7 cellular contexts compared by ENCODE assay signal in genomic region chr9:102223320-102224136, GRCh38.
A peak's percentile ranks its signal among the peaks of the same experiment; 100 is the strongest.
DNase-seq lines count a peak whose midpoint lies in the region; TF ChIP-seq lines count a peak whose summit lies in the region.
"Not testable (repeated sequence)": the region's sequence is repeated elsewhere in the genome, so short reads cannot be mapped to it uniquely, and the experiment has no call there.

No MANE protein-coding gene starts in this region.

- H3K9me3 Mint-ChIP-seq in endodermal cell; osteocyte (ENCODE audit: unreplicated experiment): not testable (repeated sequence)

- not testable (repeated sequence) for H4K20me1 ChIP-seq in PC-9 (ENCODE audit: insufficient read depth)

- H3K4me1 Mint-ChIP-seq in endodermal cell; osteocyte (ENCODE audit: unreplicated experiment): not testable (repeated sequence)

- peak overlapping the region; percentile 99 for H3K27ac Mint-ChIP-seq in endodermal cell
- not testable (repeated sequence) for H3K27ac Mint-ChIP-seq in osteocyte (ENCODE audit: unreplicated experiment)

- peak overlapping the region; percentile 57 for H3K4me2 ChIP-seq in PC-9

- DNase-seq in ELF-1 (ENCODE audit: low read depth, low spot score): peak; percentile 49
- DNase-seq in PC-9: peak in 1 of 2 experiments; percentile 4
- peak; percentile 71 for DNase-seq in endodermal cell
- DNase-seq in osteocyte (ENCODE audit: extremely low spot score, unreplicated experiment): not testable (repeated sequence)

- not testable (repeated sequence) for H3K4me1 ChIP-seq in HUES64 (ENCODE audit: insufficient read depth, low read length); PC-9 (replicated peaks; ENCODE audit: insufficient read depth); endodermal cell (ENCODE audit: control insufficient read depth, insufficient read depth, low read length); iPS-20b (ENCODE audit: insufficient read depth, low read length); mesodermal cell (ENCODE audit: control insufficient read depth, insufficient read depth, low read length, poor library complexity, severe bottlenecking)

- H3K4me3 Mint-ChIP-seq in endodermal cell: peak overlapping the region; percentile 84
- peak overlapping the region; percentile 48 for H3K4me3 Mint-ChIP-seq in osteocyte (ENCODE audit: unreplicated experiment)

- not testable (repeated sequence) for TF ChIP-seq CTCF in PC-9 (conservative IDR thresholded peaks at IDR 0.05); endodermal cell (conservative IDR thresholded peaks at IDR 0.05); osteocyte (IDR thresholded peaks at IDR 0.05)

- H3K4me3 ChIP-seq in HUES64 (ENCODE audit: low read length) (peak overlapping the region; percentile 54), PC-9 (peak overlapping the region; percentile 42; the same call in 1 of the 2 replicates), endodermal cell (ENCODE audit: low read length) (peak overlapping the region; percentile 53), iPS-20b (ENCODE audit: low read length) (peak overlapping the region; percentile 62), mesodermal cell (ENCODE audit: extremely low read depth, insufficient read depth, low read length, poor library complexity, severe bottlenecking) (peak overlapping the region; percentile 8)

- not testable (repeated sequence) for H3K36me3 Mint-ChIP-seq in endodermal cell (ENCODE audit: low read depth); osteocyte (ENCODE audit: unreplicated experiment)

- H3K27ac ChIP-seq in HUES64 (ENCODE audit: low read depth, low read length); PC-9; endodermal cell (ENCODE audit: low read depth, low read length); iPS-20b (ENCODE audit: low read length); mesodermal cell (ENCODE audit: low read depth, low read length, severe bottlenecking): not testable (repeated sequence)

- 58% methylated on average over 25 of the region's 27 CpGs for WGBS in HUES64
- WGBS in endodermal cell (ENCODE audit: insufficient coverage in 1 of 2, insufficient read length in 1 of 2), 2 experiments: 55 to 63% methylated on average over 11 to 26 of the region's 27 CpGs
- 51 to 52% methylated on average over 15 to 21 of the region's 27 CpGs for WGBS in mesodermal cell (ENCODE audit: insufficient coverage in 2 of 2), 2 experiments

- H3K9ac ChIP-seq in HUES64 (ENCODE audit: low read depth, low read length): peak overlapping the region; percentile 72
- peak overlapping the region; percentile 49 for H3K9ac ChIP-seq in endodermal cell (ENCODE audit: extremely low read depth, low read length, poor library complexity, severe bottlenecking)
- peak overlapping the region; percentile 63; the same call in 1 of the 2 replicates for H3K9ac ChIP-seq in iPS-20b (ENCODE audit: low read depth, low read length)

- H2AFZ ChIP-seq in PC-9: 0 out of 2 replicates have a peak overlapping the region, but pooled peaks have one; percentile 39

- CTCF ChIA-PET in PC-9 (lab: Charles Lee): not testable (repeated sequence)

- not testable (repeated sequence) for H3K36me3 ChIP-seq in HUES64 (ENCODE audit: insufficient read depth, low read length); PC-9 (ENCODE audit: low read depth); endodermal cell (ENCODE audit: control insufficient read depth, insufficient read depth, low read length); iPS-20b (ENCODE audit: insufficient read depth, low read depth, low read length); mesodermal cell (ENCODE audit: control insufficient read depth, insufficient read depth, low read length)

- not testable (repeated sequence) for H3F3A ChIP-seq in PC-9 (ENCODE audit: insufficient read depth, low read depth)

- POLR2A ChIA-PET in PC-9 (lab: Charles Lee; ENCODE audit: unreplicated experiment): not testable (repeated sequence)

- not testable (repeated sequence) for H3K9me2 ChIP-seq in PC-9 (ENCODE audit: insufficient read depth)

- H3K79me2 ChIP-seq in PC-9 (ENCODE audit: low read depth): not testable (repeated sequence)

- H3K9me3 ChIP-seq in HUES64 (ENCODE audit: insufficient read depth, low read depth, low read length) (peaks cover 24% of the 10 kb centered on the region), endodermal cell (ENCODE audit: control insufficient read depth, low read length) (peaks cover 11% of the 10 kb centered on the region)
- not testable (repeated sequence) for H3K9me3 ChIP-seq in PC-9 (ENCODE audit: insufficient read depth, low read depth); iPS-20b (ENCODE audit: insufficient read depth, low read depth, low read length); mesodermal cell (ENCODE audit: control insufficient read depth, low read length)

- not testable (repeated sequence) for H3K27me3 Mint-ChIP-seq in endodermal cell (ENCODE audit: insufficient read depth); osteocyte (ENCODE audit: unreplicated experiment)

- not testable (repeated sequence) for H3K27me3 ChIP-seq in HUES64 (ENCODE audit: insufficient read depth, low read length); PC-9 (ENCODE audit: insufficient read depth, low read depth); endodermal cell (ENCODE audit: control insufficient read depth, insufficient read depth, low read length, poor library complexity, severe bottlenecking); iPS-20b (ENCODE audit: insufficient read depth, low read length)

- BruUV-seq in PC-9 (replicated peaks; lab: Mats Ljungman, UMichigan): not testable (repeated sequence)

- intact Hi-C loops in PC-9 (cut with micrococcal nuclease; ENCODE audit: unreplicated experiment): not testable (repeated sequence)

Comparison
In these comparisons a context has a peak if more than half of its experiments do, and no peak if none do; other contexts are left out.
1. H3K4me3 ChIP-seq: peak in every context shown above with its lines; median percentile 62 in iPS-20b; 54 in HUES64; 53 in endodermal cell; 42 in PC-9; 8 in mesodermal cell.